Comparison of ENCODE assay signal across 11 cellular contexts in the genomic region with DNA sequence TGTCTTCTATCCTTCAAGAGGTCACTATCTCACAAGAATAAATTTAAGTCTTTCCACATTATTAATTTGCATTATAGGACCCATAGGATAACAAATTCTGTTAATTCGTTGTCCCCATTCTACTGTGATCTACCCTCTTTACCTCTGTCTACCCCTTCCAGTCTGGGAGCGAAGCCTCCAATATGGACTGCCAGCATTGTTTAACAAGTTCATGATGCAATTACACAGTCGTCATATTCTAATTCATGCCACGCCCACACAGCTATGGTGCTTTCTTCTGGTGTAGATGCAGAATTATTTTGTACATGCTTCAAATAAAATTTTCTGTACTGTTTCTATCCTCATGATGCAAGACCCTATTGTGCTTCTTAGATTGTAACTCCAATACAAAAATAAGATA.
"Had no signal": no experiment of that assay in that cellular context is flagged by ENCODE, and none has a peak within 500 bp of the region (broad histone marks: within the 10 kb centered on the region; RNA-seq: fewer than 3 reads in every experiment).

No MANE protein-coding gene starts in this region.

- H3K4me2 ChIP-seq: GM23338 had no signal

- H3K4me3 ChIP-seq: GM23248, GM23338, HAP-1 had no signal

- H3K9me3 ChIP-seq: HAP-1 had no signal

- H3K27ac ChIP-seq: GM23248 had no signal

- ATAC-seq: GM23338, HCT116 had no signal

- DNase-seq: GM23248, GOT3, H7, H9, HCEC 1CT, HFFc6 had no signal

- H3K9ac ChIP-seq: GM23248 had no signal

- H2AFZ ChIP-seq: GM23248, GM23338 had no signal

- H3K36me3 ChIP-seq: HAP-1 had no signal

- FAIRE-seq: H1, H54 had no signal
